Comparison of ENCODE assay signal across 8 cellular contexts in genomic region chr17:64420143-64420670, GRCh38. TPM values are rescaled to one million over a fixed set of nuclear protein-coding genes. Genes with fewer than 3 reads are reported as not detected.
DNase-seq lines count a peak whose midpoint lies in the region; ATAC-seq and TF ChIP-seq lines count a peak whose summit lies in the region.

No MANE protein-coding gene starts in this region.

- no peaks in the 10 kb centered on the region for H3K9me2 ChIP-seq in Karpas-422 (replicated peaks; ENCODE audit: insufficient read depth, low read length)

- H2AFZ ChIP-seq in Karpas-422 (ENCODE audit: low read length): no peak overlapping the region

- H3K36me3 ChIP-seq in Karpas-422 (ENCODE audit: insufficient read depth, low read length): no peaks in the 10 kb centered on the region
- H3K36me3 ChIP-seq in ascending aorta: no peaks in the 10 kb centered on the region

- ATAC-seq in right cardiac atrium: peak; percentile 66 to 76
- peak; percentile 84 for ATAC-seq in sciatic nerve
- no peak for ATAC-seq in HG03469 (IDR thresholded peaks at IDR 0.05; ENCODE audit: unreplicated experiment)

- H3K4me2 ChIP-seq in Karpas-422 (ENCODE audit: low read depth, low read length, poor library complexity, severe bottlenecking): no peak overlapping the region

- H3K9ac ChIP-seq in Karpas-422 (ENCODE audit: low read length): no peak overlapping the region

- TF ChIP-seq CTCF in ascending aorta (IDR thresholded peaks at IDR 0.05): peak; percentile 60 to 71 (median 70)

- no peaks in the 10 kb centered on the region for H3K79me2 ChIP-seq in Karpas-422 (ENCODE audit: low read length)

- WGBS in right cardiac atrium: 24% methylated on average over 6 of the region's 6 CpGs

- no peaks in the 10 kb centered on the region for H4K20me1 ChIP-seq in Karpas-422 (ENCODE audit: insufficient read depth, low read depth, low read length)

- H3K4me3 ChIP-seq in Karpas-422 (ENCODE audit: low read length): no peak overlapping the region
- H3K4me3 ChIP-seq in ascending aorta: no peak overlapping the region
- H3K4me3 ChIP-seq in right cardiac atrium (ENCODE audit: low read length): no peak overlapping the region

- intact Hi-C loops in ascending aorta (cut with DNase I): loop anchor here (5.0 kb wide), 1 partner anchor 67 kb away; no protein-coding TSS in a partner anchor
- intact Hi-C loops in right cardiac atrium (cut with DNase I): loop anchor here in 2 of 4 donors (5.0 kb wide), 2 partner anchors 67 to 72 kb away; no protein-coding TSS in a partner anchor
- intact Hi-C loops in sciatic nerve (cut with DNase I): loop anchor here (1.0 kb wide), 1 partner anchor 113 kb away; no protein-coding TSS in a partner anchor

- H3K9me3 ChIP-seq in Karpas-422 (ENCODE audit: low read length) (no peaks in the 10 kb centered on the region), ascending aorta (no peaks in the 10 kb centered on the region), right cardiac atrium (ENCODE audit: control insufficient read depth, low read length) (no peaks in the 10 kb centered on the region)

- H3K27me3 ChIP-seq in Karpas-422 (ENCODE audit: low read length): no peaks in the 10 kb centered on the region
- H3K27me3 ChIP-seq in ascending aorta: no peaks in the 10 kb centered on the region
- no peaks in the 10 kb centered on the region for H3K27me3 ChIP-seq in right cardiac atrium (ENCODE audit: control insufficient read depth, insufficient read depth)

- H3K4me1 ChIP-seq in Karpas-422 (ENCODE audit: low read length) (no peaks in the 10 kb centered on the region), ascending aorta (peaks cover 0 to 3% of the 10 kb centered on the region in 2 donors), right cardiac atrium (ENCODE audit: control insufficient read depth, insufficient read depth, low read length) (no peaks in the 10 kb centered on the region)

- H3K27ac ChIP-seq in Karpas-422 (ENCODE audit: low read length) (no peak overlapping the region), ascending aorta (no peak overlapping the region), right cardiac atrium (ENCODE audit: low read length) (no peak overlapping the region)

- peak; percentile 75 for DNase-seq in activated CD8-positive, alpha-beta memory T cell treated with anti-CD3 and anti-CD28 coated beads for 24 hours
- no peak for DNase-seq in activated CD8-positive, alpha-beta memory T cell treated with anti-CD3 and anti-CD28 coated beads, Interleukin-2, amount 50 U/mL, for 4 hours
- DNase-seq in Karpas-422: peak; percentile 87
- DNase-seq in NOMO-1 treated with DMSO at 0.1 percent for 48 hours (lab: John Stamatoyannopoulos, UW; ENCODE audit: unreplicated experiment): peak; percentile 80
- DNase-seq in ascending aorta (ENCODE audit: low spot score in 2 of 2): no peak
- DNase-seq in right cardiac atrium: no peak
- peak; percentile 22 for DNase-seq in sciatic nerve (ENCODE audit: low spot score)

RNA-seq across cellular contexts. Expression of gene MILR1, which starts 28.7 kb away (rescaled TPM):
- total RNA-seq in Karpas-422 (2014; rRNA removed; shearing (Covaris generic); ENCODE audit: low replicate concordance): 104 and 156 TPM in 2 replicates
- total RNA-seq in ascending aorta (6.2 TPM), right cardiac atrium (1 to 10 TPM; 1.9 to 6.6 (median 5.3) TPM), sciatic nerve (13.5 TPM)
- polyA plus RNA-seq in right cardiac atrium: 2.5 TPM

RNA-seq across cellular contexts. Expression of gene PECAM1, which starts 29.5 kb away (rescaled TPM):
- total RNA-seq in Karpas-422 (2014; rRNA removed; shearing (Covaris generic); ENCODE audit: low replicate concordance): 1.9 and 7.9 TPM in 2 replicates
- total RNA-seq in ascending aorta (325 TPM), right cardiac atrium (100 to 1,000 TPM in 3 of 4 donors, 10 to 100 TPM in 1; 99.4 to 201 (median 193) TPM), sciatic nerve (351 TPM)
- polyA plus RNA-seq in right cardiac atrium: 42.8 TPM

Comparison
In these comparisons a context has a peak if more than half of its experiments do, and no peak if none do; other contexts are left out.
1. DNase-seq: peak in activated CD8-positive, alpha-beta memory T cell treated with anti-CD3 and anti-CD28 coated beads for 24 hours (single experiment), Karpas-422 (single experiment), NOMO-1 treated with DMSO at 0.1 percent for 48 hours (single experiment) and sciatic nerve (single experiment); none in activated CD8-positive, alpha-beta memory T cell treated with anti-CD3 and anti-CD28 coated beads, Interleukin-2, amount 50 U/mL, for 4 hours (single experiment), ascending aorta (0 of 2) and right cardiac atrium (0 of 3).
2. RNA of gene PECAM1, which starts 29.5 kb away (total RNA-seq): 351 TPM in sciatic nerve (single experiment), 325 TPM in ascending aorta (single experiment) and 99.4 to 201 TPM in right cardiac atrium; 1.9 to 7.9 TPM in Karpas-422; every median in the first group is over 10 times any median in the second.